8 cellular contexts compared by ENCODE assay signal in genomic region chr1:156054500-156055342, GRCh38. TPM values are rescaled to one million over a fixed set of nuclear protein-coding genes. Genes with fewer than 3 reads are reported as not detected.
A peak's percentile ranks its signal among the peaks of the same experiment; 100 is the strongest.
DNase-seq lines count a peak whose midpoint lies in the region; ATAC-seq and TF ChIP-seq lines count a peak whose summit lies in the region.

Gene LAMTOR2, plus strand, starts transcription at chr1:156054782. Its CDS starts 108 bp downstream, at chr1:156054890.

- H3K9me3 ChIP-seq in BE2C, result no peaks in the 10 kb centered on the region

- H3K27ac ChIP-seq in coronary artery, result peak within 1 kb of the TSS; percentile 95 to 97

- no peaks in the 10 kb centered on the region for H3K27me3 ChIP-seq in BE2C

- H3K4me1 ChIP-seq in BE2C, result no peaks in the 10 kb centered on the region

- H3K36me3 ChIP-seq in BE2C, result peaks cover 8% of the 10 kb centered on the region; the same call in 1 of the 2 replicates

- ATAC-seq in GM19324 (IDR thresholded peaks at IDR 0.05; ENCODE audit: low FRiP score, unreplicated experiment), result peak; percentile 71
- peak; percentile 64 for ATAC-seq in HG03469 (IDR thresholded peaks at IDR 0.05; ENCODE audit: unreplicated experiment)

- peaks cover 30% of the 10 kb centered on the region for H3K4me1 Mint-ChIP-seq in activated CD4-positive, alpha-beta T cell treated with anti-CD3 and anti-CD28 coated beads, Interleukin-2, amount 10 ng/mL, durations not matched to agents 24 days and 14 days

- H3K27me3 Mint-ChIP-seq in activated CD4-positive, alpha-beta T cell treated with anti-CD3 and anti-CD28 coated beads, Interleukin-2, amount 10 ng/mL, durations not matched to agents 24 days and 14 days, result no peaks in the 10 kb centered on the region

- peak within 1 kb of the TSS; percentile 98 for H3K4me3 Mint-ChIP-seq in activated CD4-positive, alpha-beta T cell treated with anti-CD3 and anti-CD28 coated beads, Interleukin-2, amount 10 ng/mL, durations not matched to agents 24 days and 14 days

- peak; percentile 99 for DNase-seq in BE2C
- DNase-seq in NCI-H526 treated with DMSO at 0.1 percent for 48 hours (lab: John Stamatoyannopoulos, UW), result peak; percentile 100
- peak; percentile 99 for DNase-seq in activated CD4-positive, alpha-beta T cell treated with anti-CD3 and anti-CD28 coated beads, Interleukin-2, amount 10 ng/mL, durations not matched to agents 24 days and 14 days
- DNase-seq in coronary artery (ENCODE audit: low spot score), result peak; percentile 98
- DNase-seq in left kidney (ENCODE audit: low read depth, low spot score), result peak; percentile 100
- peak; percentile 98 for DNase-seq in stimulated activated CD4-positive, alpha-beta T cell treated with anti-CD3 and anti-CD28 coated beads, Interleukin-2, amount 100 ng/mL, for 24 hours

- intact Hi-C loops in activated CD4-positive, alpha-beta T cell treated with anti-CD3 and anti-CD28 coated beads, Interleukin-2, amount 10 ng/mL, durations not matched to agents 24 days and 14 days (cut with micrococcal nuclease), result loop anchor here (1.0 to 10.0 kb wide), 10 partner anchors 28 to 670 kb away; partner anchors contain the start of genes CCT3, ISG20L2, KHDC4 and MEF2D

- TF ChIP-seq CTCF in BE2C (IDR thresholded peaks at IDR 0.05; ENCODE audit: low read depth, low read length), result no peak
- no peak for TF ChIP-seq CTCF in coronary artery (IDR thresholded peaks at IDR 0.05)

- H3K4me3 ChIP-seq in BE2C (ENCODE audit: low read depth, low read length), result peak within 1 kb of the TSS; percentile 95
- peak within 1 kb of the TSS; percentile 99 for H3K4me3 ChIP-seq in coronary artery

- H3K27ac Mint-ChIP-seq in activated CD4-positive, alpha-beta T cell treated with anti-CD3 and anti-CD28 coated beads, Interleukin-2, amount 10 ng/mL, durations not matched to agents 24 days and 14 days, result peak within 1 kb of the TSS; percentile 89

- no peaks in the 10 kb centered on the region for H3K9me3 Mint-ChIP-seq in activated CD4-positive, alpha-beta T cell treated with anti-CD3 and anti-CD28 coated beads, Interleukin-2, amount 10 ng/mL, durations not matched to agents 24 days and 14 days

- peaks cover 32% of the 10 kb centered on the region for H3K36me3 Mint-ChIP-seq in activated CD4-positive, alpha-beta T cell treated with anti-CD3 and anti-CD28 coated beads, Interleukin-2, amount 10 ng/mL, durations not matched to agents 24 days and 14 days (ENCODE audit: low read depth)

RNA-seq across cellular contexts. Expression of gene LAMTOR2, which starts in this region (rescaled TPM):
- 192 TPM for polyA plus RNA-seq in BE2C (2012; ENCODE audit: insufficient read depth, insufficient read length, low read depth)
- total RNA-seq in activated CD4-positive, alpha-beta T cell treated with anti-CD3 and anti-CD28 coated beads, Interleukin-2, amount 10 ng/mL, durations not matched to agents 24 days and 14 days, result 69.9 and 73.0 TPM in 2 replicates

Comparison
In these comparisons a context has a peak if more than half of its experiments do, and no peak if none do; other contexts are left out.
1. Peak in every context shown above with its lines: DNase-seq, ATAC-seq, H3K4me3 ChIP-seq and H3K27ac ChIP-seq.